ENCODE assay signal across 17 cellular contexts in the genomic region with DNA sequence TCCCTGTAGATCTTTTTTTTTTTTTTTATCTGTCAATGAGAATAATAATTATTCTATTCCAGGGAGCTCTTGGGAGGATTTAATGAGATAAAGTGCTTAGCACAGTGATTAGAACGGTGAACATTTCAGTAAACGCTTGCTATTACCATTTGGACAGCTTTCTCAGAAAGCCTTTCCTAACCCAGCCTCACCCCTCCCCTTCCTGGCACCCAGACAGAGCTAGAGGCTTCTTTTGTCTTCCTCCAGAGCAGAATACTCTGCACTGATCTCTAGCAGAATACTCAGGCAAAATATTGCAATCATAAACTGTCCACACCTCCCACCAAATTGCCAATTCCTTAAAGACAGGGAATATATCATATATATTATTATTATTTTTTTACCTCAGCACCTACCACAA.
"Had no signal": no experiment of that assay in that cellular context is flagged by ENCODE, and none has a peak within 500 bp of the region (broad histone marks: within the 10 kb centered on the region; RNA-seq: fewer than 3 reads in every experiment).

No MANE protein-coding gene starts in this region.

- H3K4me3 ChIP-seq: dorsolateral prefrontal cortex, prostate gland, right lobe of liver had no signal

- DNase-seq: activated CD4-positive, alpha-beta T cell treated with anti-CD3 and anti-CD28 coated beads, Interleukin-2, amount 50 U/mL, for 4 hours; activated gamma-delta T cell; activated T-cell treated with anti-CD3 and anti-CD28 coated beads, Interleukin-2, amount 50 U/mL, for 72 hours; endodermal cell; foreskin keratinocyte; glutamatergic neuron; kidney glomerular epithelial cell; right lobe of liver; small intestine; stimulated activated CD4-positive, alpha-beta T cell treated with anti-CD3 and anti-CD28 coated beads, Interleukin-15, amount 100 ng/mL, for 24 hours; stimulated activated CD4-positive, alpha-beta T cell treated with anti-CD3 and anti-CD28 coated beads, Interleukin-4, amount 100 ng/mL, for 1 hour; stimulated activated naive CD8-positive, alpha-beta T cell treated with anti-CD3 and anti-CD28 coated beads, Interleukin-15, amount 100 ng/mL, for 72 hours; T-helper 2 cell had no signal

- H3K9me3 ChIP-seq: prostate gland, right lobe of liver had no signal

- H3K27me3 ChIP-seq: dorsolateral prefrontal cortex, foreskin keratinocyte, right lobe of liver had no signal

- ATAC-seq: activated T-cell treated with anti-CD3 and anti-CD28 coated beads, Interleukin-2, amount 50 U/mL, for 72 hours; foreskin keratinocyte; right lobe of liver; stimulated activated naive CD8-positive, alpha-beta T cell treated with anti-CD3 and anti-CD28 coated beads, Interleukin-15, amount 100 ng/mL, for 72 hours had no signal

- H3K4me1 ChIP-seq: foreskin keratinocyte, prostate gland, right lobe of liver had no signal

- H3K27ac ChIP-seq: epithelial cell of prostate, foreskin keratinocyte, prostate gland, right lobe of liver, VCaP had no signal

- H3K36me3 ChIP-seq: prostate gland, right lobe of liver had no signal
